In the genomic region with DNA sequence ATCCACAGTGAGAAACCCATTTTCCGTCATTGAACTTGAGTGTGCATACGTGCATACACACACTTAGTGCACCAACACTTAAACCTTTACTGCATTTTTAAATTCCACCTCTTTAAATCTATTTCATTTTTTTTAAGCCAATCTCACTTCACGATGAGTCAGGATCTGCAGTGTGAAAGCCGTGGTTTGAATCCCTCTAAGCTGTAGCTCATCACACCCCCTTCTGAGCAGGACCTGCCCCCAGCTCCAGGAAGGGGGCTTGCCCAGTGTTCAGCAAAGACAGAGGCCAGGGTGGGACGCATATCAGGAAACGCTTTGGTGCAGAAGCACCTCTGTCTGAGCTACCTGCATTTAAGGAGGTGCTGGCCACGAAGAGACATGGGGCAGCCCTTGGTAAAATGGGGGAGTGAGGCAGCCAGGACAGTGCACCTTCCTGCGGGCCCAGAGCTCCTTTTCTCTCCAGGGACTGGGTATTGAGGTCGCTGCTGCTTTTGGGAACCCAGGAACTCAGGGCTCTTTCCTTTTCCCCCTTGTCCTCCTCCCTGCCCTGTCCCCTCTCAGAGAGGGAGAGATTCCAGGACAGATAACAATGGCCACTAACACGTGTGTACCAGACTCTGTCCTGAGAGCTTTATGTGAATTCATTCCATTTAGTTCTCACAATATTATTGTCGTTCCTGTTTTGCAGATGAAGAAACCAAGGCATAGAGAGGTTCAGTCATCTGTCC, we compare ENCODE assay signal across 1 cellular context.
TF ChIP-seq lines count a peak whose summit lies in the region.

No MANE protein-coding gene starts in this region.

TF ChIP-seq in GM23338, 12 proteins besides CTCF, POLR2A, EP300 and RAD21 (continued from another document):
- TF ChIP-seq, protein P1, sequence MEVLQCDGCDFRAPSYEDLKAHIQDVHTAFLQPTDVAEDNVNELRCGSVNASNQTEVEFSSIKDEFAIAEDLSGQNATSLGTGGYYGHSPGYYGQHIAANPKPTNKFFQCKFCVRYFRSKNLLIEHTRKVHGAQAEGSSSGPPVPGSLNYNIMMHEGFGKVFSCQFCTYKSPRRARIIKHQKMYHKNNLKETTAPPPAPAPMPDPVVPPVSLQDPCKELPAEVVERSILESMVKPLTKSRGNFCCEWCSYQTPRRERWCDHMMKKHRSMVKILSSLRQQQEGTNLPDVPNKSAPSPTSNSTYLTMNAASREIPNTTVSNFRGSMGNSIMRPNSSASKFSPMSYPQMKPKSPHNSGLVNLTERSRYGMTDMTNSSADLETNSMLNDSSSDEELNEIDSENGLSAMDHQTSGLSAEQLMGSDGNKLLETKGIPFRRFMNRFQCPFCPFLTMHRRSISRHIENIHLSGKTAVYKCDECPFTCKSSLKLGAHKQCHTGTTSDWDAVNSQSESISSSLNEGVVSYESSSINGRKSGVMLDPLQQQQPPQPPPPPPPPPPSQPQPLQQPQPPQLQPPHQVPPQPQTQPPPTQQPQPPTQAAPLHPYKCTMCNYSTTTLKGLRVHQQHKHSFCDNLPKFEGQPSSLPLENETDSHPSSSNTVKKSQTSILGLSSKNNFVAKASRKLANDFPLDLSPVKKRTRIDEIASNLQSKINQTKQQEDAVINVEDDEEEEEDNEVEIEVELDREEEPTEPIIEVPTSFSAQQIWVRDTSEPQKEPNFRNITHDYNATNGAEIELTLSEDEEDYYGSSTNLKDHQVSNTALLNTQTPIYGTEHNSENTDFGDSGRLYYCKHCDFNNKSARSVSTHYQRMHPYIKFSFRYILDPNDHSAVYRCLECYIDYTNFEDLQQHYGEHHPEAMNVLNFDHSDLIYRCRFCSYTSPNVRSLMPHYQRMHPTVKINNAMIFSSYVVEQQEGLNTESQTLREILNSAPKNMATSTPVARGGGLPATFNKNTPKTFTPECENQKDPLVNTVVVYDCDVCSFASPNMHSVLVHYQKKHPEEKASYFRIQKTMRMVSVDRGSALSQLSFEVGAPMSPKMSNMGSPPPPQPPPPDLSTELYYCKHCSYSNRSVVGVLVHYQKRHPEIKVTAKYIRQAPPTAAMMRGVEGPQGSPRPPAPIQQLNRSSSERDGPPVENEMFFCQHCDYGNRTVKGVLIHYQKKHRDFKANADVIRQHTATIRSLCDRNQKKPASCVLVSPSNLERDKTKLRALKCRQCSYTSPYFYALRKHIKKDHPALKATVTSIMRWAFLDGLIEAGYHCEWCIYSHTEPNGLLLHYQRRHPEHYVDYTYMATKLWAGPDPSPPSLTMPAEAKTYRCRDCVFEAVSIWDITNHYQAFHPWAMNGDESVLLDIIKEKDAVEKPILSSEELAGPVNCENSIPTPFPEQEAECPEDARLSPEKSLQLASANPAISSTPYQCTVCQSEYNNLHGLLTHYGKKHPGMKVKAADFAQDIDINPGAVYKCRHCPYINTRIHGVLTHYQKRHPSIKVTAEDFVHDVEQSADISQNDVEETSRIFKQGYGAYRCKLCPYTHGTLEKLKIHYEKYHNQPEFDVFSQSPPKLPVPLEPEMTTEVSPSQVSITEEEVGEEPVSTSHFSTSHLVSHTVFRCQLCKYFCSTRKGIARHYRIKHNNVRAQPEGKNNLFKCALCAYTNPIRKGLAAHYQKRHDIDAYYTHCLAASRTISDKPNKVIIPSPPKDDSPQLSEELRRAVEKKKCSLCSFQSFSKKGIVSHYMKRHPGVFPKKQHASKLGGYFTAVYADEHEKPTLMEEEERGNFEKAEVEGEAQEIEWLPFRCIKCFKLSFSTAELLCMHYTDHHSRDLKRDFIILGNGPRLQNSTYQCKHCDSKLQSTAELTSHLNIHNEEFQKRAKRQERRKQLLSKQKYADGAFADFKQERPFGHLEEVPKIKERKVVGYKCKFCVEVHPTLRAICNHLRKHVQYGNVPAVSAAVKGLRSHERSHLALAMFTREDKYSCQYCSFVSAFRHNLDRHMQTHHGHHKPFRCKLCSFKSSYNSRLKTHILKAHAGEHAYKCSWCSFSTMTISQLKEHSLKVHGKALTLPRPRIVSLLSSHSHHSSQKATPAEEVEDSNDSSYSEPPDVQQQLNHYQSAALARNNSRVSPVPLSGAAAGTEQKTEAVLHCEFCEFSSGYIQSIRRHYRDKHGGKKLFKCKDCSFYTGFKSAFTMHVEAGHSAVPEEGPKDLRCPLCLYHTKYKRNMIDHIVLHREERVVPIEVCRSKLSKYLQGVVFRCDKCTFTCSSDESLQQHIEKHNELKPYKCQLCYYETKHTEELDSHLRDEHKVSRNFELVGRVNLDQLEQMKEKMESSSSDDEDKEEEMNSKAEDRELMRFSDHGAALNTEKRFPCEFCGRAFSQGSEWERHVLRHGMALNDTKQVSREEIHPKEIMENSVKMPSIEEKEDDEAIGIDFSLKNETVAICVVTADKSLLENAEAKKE (CRISPR knock-in tag; IDR thresholded peaks at IDR 0.05), result no peak
- TF ChIP-seq, protein P2, sequence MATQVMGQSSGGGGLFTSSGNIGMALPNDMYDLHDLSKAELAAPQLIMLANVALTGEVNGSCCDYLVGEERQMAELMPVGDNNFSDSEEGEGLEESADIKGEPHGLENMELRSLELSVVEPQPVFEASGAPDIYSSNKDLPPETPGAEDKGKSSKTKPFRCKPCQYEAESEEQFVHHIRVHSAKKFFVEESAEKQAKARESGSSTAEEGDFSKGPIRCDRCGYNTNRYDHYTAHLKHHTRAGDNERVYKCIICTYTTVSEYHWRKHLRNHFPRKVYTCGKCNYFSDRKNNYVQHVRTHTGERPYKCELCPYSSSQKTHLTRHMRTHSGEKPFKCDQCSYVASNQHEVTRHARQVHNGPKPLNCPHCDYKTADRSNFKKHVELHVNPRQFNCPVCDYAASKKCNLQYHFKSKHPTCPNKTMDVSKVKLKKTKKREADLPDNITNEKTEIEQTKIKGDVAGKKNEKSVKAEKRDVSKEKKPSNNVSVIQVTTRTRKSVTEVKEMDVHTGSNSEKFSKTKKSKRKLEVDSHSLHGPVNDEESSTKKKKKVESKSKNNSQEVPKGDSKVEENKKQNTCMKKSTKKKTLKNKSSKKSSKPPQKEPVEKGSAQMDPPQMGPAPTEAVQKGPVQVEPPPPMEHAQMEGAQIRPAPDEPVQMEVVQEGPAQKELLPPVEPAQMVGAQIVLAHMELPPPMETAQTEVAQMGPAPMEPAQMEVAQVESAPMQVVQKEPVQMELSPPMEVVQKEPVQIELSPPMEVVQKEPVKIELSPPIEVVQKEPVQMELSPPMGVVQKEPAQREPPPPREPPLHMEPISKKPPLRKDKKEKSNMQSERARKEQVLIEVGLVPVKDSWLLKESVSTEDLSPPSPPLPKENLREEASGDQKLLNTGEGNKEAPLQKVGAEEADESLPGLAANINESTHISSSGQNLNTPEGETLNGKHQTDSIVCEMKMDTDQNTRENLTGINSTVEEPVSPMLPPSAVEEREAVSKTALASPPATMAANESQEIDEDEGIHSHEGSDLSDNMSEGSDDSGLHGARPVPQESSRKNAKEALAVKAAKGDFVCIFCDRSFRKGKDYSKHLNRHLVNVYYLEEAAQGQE (IDR thresholded peaks at IDR 0.05; ENCODE audit: unreplicated experiment), result no peak
- TF ChIP-seq JUNB (IDR thresholded peaks at IDR 0.05; ENCODE audit: unreplicated experiment) (no peak), CREB1 (CRISPR knock-in tag; IDR thresholded peaks at IDR 0.05; ENCODE audit: low read depth) (no peak), EZH2phosphoT487 (IDR thresholded peaks at IDR 0.05; ENCODE audit: unreplicated experiment) (no peak), EZH2 (IDR thresholded peaks at IDR 0.05; ENCODE audit: low read depth, unreplicated experiment) (no peak), ZNF114 (CRISPR knock-in tag; IDR thresholded peaks at IDR 0.05) (no peak), STAT1 (IDR thresholded peaks at IDR 0.05; ENCODE audit: unreplicated experiment) (no peak), NANOG (IDR thresholded peaks at IDR 0.05; ENCODE audit: borderline replicate concordance) (no peak), POLR2AphosphoS5 (IDR thresholded peaks at IDR 0.05; ENCODE audit: low read depth) (no peak)
- TF ChIP-seq, protein P3, sequence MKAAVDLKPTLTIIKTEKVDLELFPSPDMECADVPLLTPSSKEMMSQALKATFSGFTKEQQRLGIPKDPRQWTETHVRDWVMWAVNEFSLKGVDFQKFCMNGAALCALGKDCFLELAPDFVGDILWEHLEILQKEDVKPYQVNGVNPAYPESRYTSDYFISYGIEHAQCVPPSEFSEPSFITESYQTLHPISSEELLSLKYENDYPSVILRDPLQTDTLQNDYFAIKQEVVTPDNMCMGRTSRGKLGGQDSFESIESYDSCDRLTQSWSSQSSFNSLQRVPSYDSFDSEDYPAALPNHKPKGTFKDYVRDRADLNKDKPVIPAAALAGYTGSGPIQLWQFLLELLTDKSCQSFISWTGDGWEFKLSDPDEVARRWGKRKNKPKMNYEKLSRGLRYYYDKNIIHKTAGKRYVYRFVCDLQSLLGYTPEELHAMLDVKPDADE (IDR thresholded peaks at IDR 0.05), result no peak
